ENCODE assay signal across 21 cellular contexts in the genomic region with DNA sequence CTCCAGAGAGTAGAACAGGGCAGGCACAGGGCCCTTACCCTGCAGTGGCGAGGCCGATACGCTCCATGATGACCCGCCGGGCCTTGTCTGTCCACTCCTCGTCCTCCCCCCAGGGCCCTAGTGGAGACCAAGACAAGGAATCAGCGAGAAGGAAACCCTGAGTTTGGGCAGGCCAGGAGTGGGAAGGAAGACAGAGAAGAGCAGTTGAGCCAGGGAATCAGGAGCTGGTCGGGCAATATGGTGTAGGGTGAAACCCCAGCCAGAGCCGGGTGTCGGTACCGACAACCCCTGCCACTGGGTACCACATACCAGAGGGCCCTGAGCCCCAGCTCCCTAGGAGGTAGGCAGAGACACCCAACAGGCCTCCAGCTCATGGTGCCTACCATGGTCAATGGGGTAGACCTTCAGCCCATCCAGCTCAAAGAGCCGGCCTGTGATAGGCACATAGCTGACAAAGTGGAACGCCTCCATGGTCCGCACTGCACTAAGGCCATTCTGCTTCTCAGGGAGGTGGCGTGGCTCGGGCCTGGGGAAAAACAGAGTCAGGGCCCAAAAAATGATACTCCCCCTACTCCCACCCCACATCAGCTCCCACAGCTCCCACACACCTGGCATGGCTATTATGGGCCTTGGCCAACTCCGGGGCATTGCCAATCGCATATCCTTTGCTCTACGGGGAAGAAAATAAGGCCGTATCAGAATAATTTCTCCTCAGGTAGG. TPM values are rescaled to one million over a fixed set of nuclear protein-coding genes. Genes with fewer than 3 reads are reported as not detected.
A peak's percentile ranks its signal among the peaks of the same experiment; 100 is the strongest.
DNase-seq lines count a peak whose midpoint lies in the region; ATAC-seq, FAIRE-seq and TF ChIP-seq lines count a peak whose summit lies in the region.
"Had no signal": no experiment of that assay in that cellular context is flagged by ENCODE, and none has a peak within 500 bp of the region (broad histone marks: within the 10 kb centered on the region; RNA-seq: fewer than 3 reads in every experiment).

No MANE protein-coding gene starts in this region.

- TF ChIP-seq POLR2A in suprapubic skin (IDR thresholded peaks at IDR 0.05), result no peak

- no peaks in the 10 kb centered on the region for H3K9me3 Mint-ChIP-seq in activated naive CD4-positive, alpha-beta T cell treated with anti-CD3 and anti-CD28 coated beads, Interleukin-2, amount 50 U/mL, for 24 hours
- H3K9me3 Mint-ChIP-seq: activated naive CD4-positive, alpha-beta T cell treated with anti-CD3 and anti-CD28 coated beads for 36 hours; GM23338; IgD-negative memory B cell had no signal

- peak; percentile 53 for FAIRE-seq in keratinocyte (lab: Jason Lieb, UNC)

- TF ChIP-seq EP300 in suprapubic skin (IDR thresholded peaks at IDR 0.05), result no peak

- TF ChIP-seq CTCF in RWPE2 (IDR thresholded peaks at IDR 0.05; ENCODE audit: poor library complexity, severe bottlenecking), result no peak
- TF ChIP-seq CTCF in keratinocyte (optimal IDR thresholded peaks at IDR 0.05 in 1 of 3, IDR thresholded peaks at IDR 0.05 in 1 of 3, conservative IDR thresholded peaks at IDR 0.05 in 1 of 3; ENCODE audit: extremely low read depth in 1 of 3, insufficient read depth in 2 of 3, low read length in 3 of 3), result no peak
- no peak for TF ChIP-seq CTCF in suprapubic skin (IDR thresholded peaks at IDR 0.05)

- 88% methylated on average over 15 of the region's 20 CpGs for WGBS in suprapubic skin

- peak overlapping the region; percentile 35 for H3K27ac Mint-ChIP-seq in activated naive CD4-positive, alpha-beta T cell treated with anti-CD3 and anti-CD28 coated beads, Interleukin-2, amount 50 U/mL, for 24 hours
- H3K27ac Mint-ChIP-seq: activated naive CD4-positive, alpha-beta T cell treated with anti-CD3 and anti-CD28 coated beads for 36 hours; GM23338 had no signal

- ATAC-seq in RWPE2 (ENCODE audit: low read depth) (no peak), HG03135 (IDR thresholded peaks at IDR 0.05; ENCODE audit: unreplicated experiment) (no peak), GM21737 (IDR thresholded peaks at IDR 0.05; ENCODE audit: unreplicated experiment) (no peak)
- ATAC-seq: GM23338, left lobe of liver had no signal

- H3K4me3 Mint-ChIP-seq in activated naive CD4-positive, alpha-beta T cell treated with anti-CD3 and anti-CD28 coated beads, Interleukin-2, amount 50 U/mL, for 24 hours, result no peak overlapping the region

- peaks cover 23% of the 10 kb centered on the region for H3K4me1 ChIP-seq in RWPE2 (ENCODE audit: insufficient read depth, poor library complexity, severe bottlenecking)
- peaks cover 67% of the 10 kb centered on the region for H3K4me1 ChIP-seq in keratinocyte (ENCODE audit: control insufficient read depth, extremely low read depth, insufficient read depth, low read length)
- H3K4me1 ChIP-seq in suprapubic skin, result peaks cover 83% of the 10 kb centered on the region

- dilution Hi-C loops in keratinocyte (cut with MboI; ENCODE audit: extremely low pct_ligation_motif_present, low sequenced_read_pairs), result no loop called here

- H3K4me3 ChIP-seq in RWPE2 (ENCODE audit: severe bottlenecking) (no peak overlapping the region), keratinocyte (ENCODE audit: control insufficient read depth in 2 of 3, extremely low read depth in 1 of 3, insufficient read depth in 2 of 3, low read depth in 1 of 3, low read length in 3 of 3) (peak overlapping the region in 2 of 3 experiments; percentile 11 to 15), suprapubic skin (peak overlapping the region; percentile 28)
- H3K4me3 ChIP-seq: BLaER1 treated with 17β-estradiol and CSF1 and Interleukin-3, amounts not matched to agents 10 nM and 100 nM; GM23338 had no signal

- H3K27ac ChIP-seq in RWPE2 (ENCODE audit: poor library complexity, severe bottlenecking) (peak overlapping the region; percentile 94), keratinocyte (ENCODE audit: control insufficient read depth, insufficient read depth, low read length) (peak overlapping the region; percentile 92), suprapubic skin (peak overlapping the region; percentile 90)
- H3K27ac ChIP-seq: BLaER1 treated with 17β-estradiol and CSF1 and Interleukin-3, amounts not matched to agents 10 nM and 100 nM; neutrophil had no signal

- peaks cover 67% of the 10 kb centered on the region for H3K36me3 ChIP-seq in RWPE2 (ENCODE audit: low read depth)
- peaks cover 30 to 53% of the 10 kb centered on the region in 2 experiments for H3K36me3 ChIP-seq in keratinocyte (ENCODE audit: control insufficient read depth in 2 of 2, extremely low read depth in 1 of 2, insufficient read depth in 2 of 2, low read length in 2 of 2)
- peaks cover 60% of the 10 kb centered on the region for H3K36me3 ChIP-seq in suprapubic skin

- H3K4me1 Mint-ChIP-seq in activated naive CD4-positive, alpha-beta T cell treated with anti-CD3 and anti-CD28 coated beads, Interleukin-2, amount 50 U/mL, for 24 hours, result peaks cover 23% of the 10 kb centered on the region

- H3K9ac ChIP-seq in keratinocyte (ENCODE audit: control insufficient read depth, extremely low read depth, insufficient read depth, low read length), result peak overlapping the region; percentile 80

- no peak overlapping the region for H2AFZ ChIP-seq in keratinocyte (ENCODE audit: control insufficient read depth, low read length)
- H2AFZ ChIP-seq: GM23338 had no signal

- H3K9me3 ChIP-seq in RWPE2 (ENCODE audit: severe bottlenecking) (no peaks in the 10 kb centered on the region), keratinocyte (ENCODE audit: control insufficient read depth, low read depth, low read length) (no peaks in the 10 kb centered on the region), suprapubic skin (no peaks in the 10 kb centered on the region)
- H3K9me3 ChIP-seq: BLaER1 treated with 17β-estradiol and CSF1 and Interleukin-3, amounts not matched to agents 10 nM and 100 nM; neutrophil had no signal

- DNase-seq in activated naive CD4-positive, alpha-beta T cell (lab: John Stamatoyannopoulos, UW), result no peak
- peak; percentile 47 for DNase-seq in RWPE2 (ENCODE audit: low spot score)
- DNase-seq in keratinocyte (ENCODE audit: low read depth, low spot score), result no peak
- peak in 1 of 2 donors; percentile 67 for DNase-seq in suprapubic skin (ENCODE audit: low spot score in 2 of 2)
- no peak for DNase-seq in NCI-H1436 (lab: John Stamatoyannopoulos, UW)
- DNase-seq: activated naive CD4-positive, alpha-beta T cell treated with anti-CD3 and anti-CD28 coated beads for 36 hours; effector memory CD4-positive, alpha-beta T cell; GDM1; MM.1S; NCI-H146; NCI-H69; SHP77 treated with DMSO at 0.1 percent for 48 hours had no signal

- H3K27me3 ChIP-seq in RWPE2 (ENCODE audit: insufficient read depth, poor library complexity, severe bottlenecking) (no peaks in the 10 kb centered on the region), keratinocyte (ENCODE audit: control insufficient read depth, extremely low read depth, insufficient read depth, low read length) (no peaks in the 10 kb centered on the region), suprapubic skin (no peaks in the 10 kb centered on the region)
- H3K27me3 ChIP-seq: BLaER1 treated with 17β-estradiol and CSF1 and Interleukin-3, amounts not matched to agents 10 nM and 100 nM; neutrophil had no signal

- peaks cover 3% of the 10 kb centered on the region for H3K9me1 ChIP-seq in keratinocyte (ENCODE audit: control insufficient read depth, extremely low read depth, insufficient read depth, low read length)

- no peaks in the 10 kb centered on the region for H3K27me3 Mint-ChIP-seq in activated naive CD4-positive, alpha-beta T cell treated with anti-CD3 and anti-CD28 coated beads, Interleukin-2, amount 50 U/mL, for 24 hours
- H3K27me3 Mint-ChIP-seq: IgD-negative memory B cell had no signal

- peak overlapping the region; percentile 95 for H3K4me2 ChIP-seq in keratinocyte (ENCODE audit: control insufficient read depth, extremely low read depth, insufficient read depth, low read depth, low read length)
- H3K4me2 ChIP-seq: GM23338 had no signal

- H3K79me2 ChIP-seq in keratinocyte (ENCODE audit: control insufficient read depth, insufficient read depth, low read length), result peaks cover 37% of the 10 kb centered on the region

- peaks cover 7% of the 10 kb centered on the region for H3K36me3 Mint-ChIP-seq in activated naive CD4-positive, alpha-beta T cell treated with anti-CD3 and anti-CD28 coated beads, Interleukin-2, amount 50 U/mL, for 24 hours

- no peaks in the 10 kb centered on the region for H4K20me1 ChIP-seq in keratinocyte (ENCODE audit: control insufficient read depth, extremely low read depth, insufficient read depth, low read length)

RNA-seq across cellular contexts. Expression of a gene that starts 2.9 kb away (rescaled TPM):
- 97.8 to 119 TPM (median 100 TPM) in 3 replicates for polyA plus RNA-seq in keratinocyte
- 25.5 TPM for polyA plus RNA-seq in keratinocyte (2011; ENCODE audit: low read depth)
- 79.5 and 100 TPM in 2 replicates for polyA plus RNA-seq in keratinocyte (2011; cell fraction: cytosol; rRNA removed)
- 203 and 211 TPM in 2 replicates for polyA plus RNA-seq in keratinocyte (2011; cell fraction: nucleus; rRNA removed)
- polyA plus RNA-seq in keratinocyte (2012; ENCODE audit: low replicate concordance), result 60.8 and 101 TPM in 2 replicates
- polyA minus RNA-seq in keratinocyte, result 131 to 185 TPM (median 135 TPM) in 3 replicates
- polyA minus RNA-seq in keratinocyte (2011; cell fraction: cytosol; rRNA and poly(A)+ RNA removed), result 138 TPM
- 84.5 and 90.7 TPM in 2 replicates for polyA minus RNA-seq in keratinocyte (2011; cell fraction: nucleus; rRNA and poly(A)+ RNA removed)
- 100 to 1,000 TPM in 3 of 4 donors, 10 to 100 TPM in 1; 99.0 to 137 (median 120) TPM for total RNA-seq in suprapubic skin

RNA-seq across cellular contexts. Expression of a gene that starts 3.5 kb away (rescaled TPM):
- polyA plus RNA-seq in keratinocyte, result 9.3 to 10.3 TPM (median 9.3 TPM) in 3 replicates
- 8.4 TPM for polyA plus RNA-seq in keratinocyte (2011; ENCODE audit: low read depth)
- polyA plus RNA-seq in keratinocyte (2011; cell fraction: cytosol; rRNA removed), result 6.9 and 7.8 TPM in 2 replicates
- 19.7 and 21.2 TPM in 2 replicates for polyA plus RNA-seq in keratinocyte (2011; cell fraction: nucleus; rRNA removed)
- 5.4 and 6.1 TPM in 2 replicates for polyA plus RNA-seq in keratinocyte (2012; ENCODE audit: low replicate concordance)
- 1.9 to 9.8 TPM (median 8.3 TPM) in 3 replicates for polyA minus RNA-seq in keratinocyte
- polyA minus RNA-seq in keratinocyte (2011; cell fraction: cytosol; rRNA and poly(A)+ RNA removed), result 7.9 TPM
- 4.6 and 7.3 TPM in 2 replicates for polyA minus RNA-seq in keratinocyte (2011; cell fraction: nucleus; rRNA and poly(A)+ RNA removed)
- total RNA-seq in suprapubic skin, result 10 to 100 TPM in 3 of 4 donors, 1 to 10 TPM in 1; 8.9 to 17.5 (median 11.4) TPM

RNA-seq across cellular contexts. Expression of a gene that starts 38.0 kb away (rescaled TPM):
- 0.03 to 0.14 TPM (median 0.07 TPM) in 3 replicates for polyA plus RNA-seq in keratinocyte
- polyA plus RNA-seq in keratinocyte (2011; ENCODE audit: low read depth), result 0.07 TPM
- polyA plus RNA-seq in keratinocyte (2011; cell fraction: cytosol; rRNA removed), result 0.01 and 0.05 TPM in 2 replicates
- 0.05 and 0.07 TPM in 2 replicates for polyA plus RNA-seq in keratinocyte (2011; cell fraction: nucleus; rRNA removed)
- 0.07 and 0.10 TPM in 2 replicates for polyA plus RNA-seq in keratinocyte (2012; ENCODE audit: low replicate concordance)
- 0.03 TPM in 1 of 3 replicates, not detected in the others for polyA minus RNA-seq in keratinocyte
- not detected for polyA minus RNA-seq in keratinocyte (2011; cell fraction: cytosol; rRNA and poly(A)+ RNA removed)
- polyA minus RNA-seq in keratinocyte (2011; cell fraction: nucleus; rRNA and poly(A)+ RNA removed), result 0.23 TPM in 1 of 2 replicates, not detected in the other
- total RNA-seq in suprapubic skin, result 10 to 100 TPM; 14.4 to 44.0 (median 26.5) TPM
- total RNA-seq: A673; activated naive CD4-positive, alpha-beta T cell treated with anti-CD3 and anti-CD28 coated beads for 36 hours had no signal

RNA-seq across cellular contexts. Expression of a gene that starts 46.9 kb away (rescaled TPM):
- 0.22 to 0.35 TPM (median 0.33 TPM) in 3 replicates for polyA plus RNA-seq in keratinocyte
- not detected for polyA plus RNA-seq in keratinocyte (2011; ENCODE audit: low read depth)
- 0.17 TPM in 1 of 2 replicates, not detected in the other for polyA plus RNA-seq in keratinocyte (2011; cell fraction: cytosol; rRNA removed)
- 0.20 and 0.32 TPM in 2 replicates for polyA plus RNA-seq in keratinocyte (2011; cell fraction: nucleus; rRNA removed)
- not detected in 2 replicates for polyA plus RNA-seq in keratinocyte (2012; ENCODE audit: low replicate concordance)
- polyA minus RNA-seq in keratinocyte, result not detected in 3 replicates
- not detected for polyA minus RNA-seq in keratinocyte (2011; cell fraction: cytosol; rRNA and poly(A)+ RNA removed)
- polyA minus RNA-seq in keratinocyte (2011; cell fraction: nucleus; rRNA and poly(A)+ RNA removed), result not detected in 2 replicates
- total RNA-seq in suprapubic skin, result 10 to 100 TPM in 1 of 4 donors, 1 to 10 TPM in 3; 1.4 to 15.9 (median 8.4) TPM
- total RNA-seq: A673 had no signal
- polyA plus RNA-seq: IgD-negative memory B cell had no signal

RNA-seq across cellular contexts. Expression of a gene that starts 48.5 kb away (rescaled TPM):
- polyA plus RNA-seq in keratinocyte, result 48.1 to 65.6 TPM (median 48.4 TPM) in 3 replicates
- polyA plus RNA-seq in keratinocyte (2011; ENCODE audit: low read depth), result 10.3 TPM
- polyA plus RNA-seq in keratinocyte (2011; cell fraction: cytosol; rRNA removed), result 23.3 and 30.8 TPM in 2 replicates
- 252 and 295 TPM in 2 replicates for polyA plus RNA-seq in keratinocyte (2011; cell fraction: nucleus; rRNA removed)
- 29.3 and 43.1 TPM in 2 replicates for polyA plus RNA-seq in keratinocyte (2012; ENCODE audit: low replicate concordance)
- polyA minus RNA-seq in keratinocyte, result 70.4 to 85.5 TPM (median 83.1 TPM) in 3 replicates
- 45.3 TPM for polyA minus RNA-seq in keratinocyte (2011; cell fraction: cytosol; rRNA and poly(A)+ RNA removed)
- polyA minus RNA-seq in keratinocyte (2011; cell fraction: nucleus; rRNA and poly(A)+ RNA removed), result 94.5 and 120 TPM in 2 replicates
- 100 to 1,000 TPM in 2 of 4 donors, 10 to 100 TPM in 2; 68.7 to 298 (median 94.6) TPM for total RNA-seq in suprapubic skin
